21 cellular contexts compared by ENCODE assay signal in the genomic region with DNA sequence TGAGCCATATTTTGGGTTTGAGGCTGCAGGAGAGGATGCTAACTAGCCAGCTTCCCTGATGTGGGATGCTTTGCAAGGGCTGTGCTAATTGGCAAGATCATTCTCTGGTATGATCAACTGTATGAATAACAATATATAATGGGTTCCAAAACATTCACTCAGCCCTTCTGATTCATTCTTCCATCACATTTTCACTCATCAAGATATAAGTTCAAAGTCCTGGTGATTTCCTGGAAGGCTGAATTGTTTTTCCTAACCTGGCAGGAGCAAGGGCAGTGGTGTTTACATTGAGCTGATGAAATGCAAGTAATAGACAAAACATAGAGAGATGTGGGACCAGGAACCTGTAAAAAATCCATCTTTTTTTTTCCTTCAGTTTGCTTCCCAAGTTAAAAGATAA.
"Had no signal": no experiment of that assay in that cellular context is flagged by ENCODE, and none has a peak within 500 bp of the region (broad histone marks: within the 10 kb centered on the region; RNA-seq: fewer than 3 reads in every experiment).

No MANE protein-coding gene starts in this region.

- H3K9me3 Mint-ChIP-seq: activated T-helper 1 cell treated with anti-CD3 and anti-CD28 coated beads, Interleukin-12 subunit alpha, Interleukin-12 subunit beta, Interleukin-2, Interleukin-4 antibody, amounts not matched to agents 30 ng/mL and 10 ng/mL and 1 ng/mL, durations not matched to agents 14 hours and 24 hours and 36 hours; effector memory CD8-positive, alpha-beta T cell; naive B cell; neural progenitor cell; stimulated activated naive CD8-positive, alpha-beta T cell treated with anti-CD3 and anti-CD28 coated beads, Interleukin-15, amount 100 ng/mL, for 72 hours had no signal

- H3K4me1 ChIP-seq: left lung, neural progenitor cell, suprapubic skin had no signal

- ATAC-seq: effector memory CD8-positive, alpha-beta T cell; left lung; right cardiac atrium; stimulated activated naive CD8-positive, alpha-beta T cell treated with anti-CD3 and anti-CD28 coated beads, Interleukin-15, amount 100 ng/mL, for 72 hours had no signal

- H3K27me3 ChIP-seq: gastrocnemius medialis, neural progenitor cell had no signal

- H3K9me3 ChIP-seq: gastrocnemius medialis, left lung, suprapubic skin had no signal

- H3K27ac Mint-ChIP-seq: activated naive CD8-positive, alpha-beta T cell; activated T-helper 1 cell treated with anti-CD3 and anti-CD28 coated beads, Interleukin-12 subunit alpha, Interleukin-12 subunit beta, Interleukin-2, Interleukin-4 antibody, amounts not matched to agents 30 ng/mL and 10 ng/mL and 1 ng/mL, durations not matched to agents 14 hours and 24 hours and 36 hours; effector memory CD8-positive, alpha-beta T cell; naive B cell; neural progenitor cell; progenitor cell of endocrine pancreas; stimulated activated naive CD8-positive, alpha-beta T cell treated with anti-CD3 and anti-CD28 coated beads, Interleukin-15, amount 100 ng/mL, for 72 hours had no signal

- H3K4me1 Mint-ChIP-seq: naive B cell; stimulated activated naive CD8-positive, alpha-beta T cell treated with anti-CD3 and anti-CD28 coated beads, Interleukin-15, amount 100 ng/mL, for 72 hours had no signal

- H3K4me3 ChIP-seq: gastrocnemius medialis, left lung, neural progenitor cell, suprapubic skin had no signal

- H3K9ac ChIP-seq: neural progenitor cell had no signal

- H3K36me3 Mint-ChIP-seq: activated naive CD8-positive, alpha-beta T cell; naive B cell; neural progenitor cell had no signal

- H3K4me3 Mint-ChIP-seq: activated naive CD8-positive, alpha-beta T cell; activated T-helper 1 cell treated with anti-CD3 and anti-CD28 coated beads, Interleukin-12 subunit alpha, Interleukin-12 subunit beta, Interleukin-2, Interleukin-4 antibody, amounts not matched to agents 30 ng/mL and 10 ng/mL and 1 ng/mL, durations not matched to agents 14 hours and 24 hours and 36 hours; effector memory CD8-positive, alpha-beta T cell; naive B cell; neural progenitor cell; stimulated activated naive CD8-positive, alpha-beta T cell treated with anti-CD3 and anti-CD28 coated beads, Interleukin-15, amount 100 ng/mL, for 72 hours had no signal

- H3K27ac ChIP-seq: gastrocnemius medialis, left lung, neural progenitor cell, suprapubic skin had no signal

- H3K4me2 ChIP-seq: neural progenitor cell had no signal

- H3K36me3 ChIP-seq: gastrocnemius medialis, left lung, neural progenitor cell, suprapubic skin had no signal

- H2AFZ ChIP-seq: neural progenitor cell had no signal

- DNase-seq: activated CD4-positive, alpha-beta T cell treated with anti-CD3 and anti-CD28 coated beads, Interleukin-2, amount 50 U/mL, for 4 hours; activated CD4-positive, CD25-positive, alpha-beta regulatory T cell treated with anti-CD3 and anti-CD28 coated beads, Interleukin-2, amount 50 U/mL, for 72 hours; caudate nucleus; effector memory CD8-positive, alpha-beta T cell; gastrocnemius medialis; head of caudate nucleus; left lung; mammary epithelial cell; naive B cell; right cardiac atrium; small intestine; stimulated activated CD4-positive, alpha-beta T cell treated with anti-CD3 and anti-CD28 coated beads, Interleukin-15, amount 100 ng/mL, for 24 hours; stimulated activated CD4-positive, alpha-beta T cell treated with anti-CD3 and anti-CD28 coated beads, Interleukin-2, amount 100 ng/mL, for 48 hours; stimulated activated naive CD8-positive, alpha-beta T cell treated with anti-CD3 and anti-CD28 coated beads, Interleukin-15, amount 100 ng/mL, for 72 hours; T1000; trophoblast cell had no signal
